In the genomic region with DNA sequence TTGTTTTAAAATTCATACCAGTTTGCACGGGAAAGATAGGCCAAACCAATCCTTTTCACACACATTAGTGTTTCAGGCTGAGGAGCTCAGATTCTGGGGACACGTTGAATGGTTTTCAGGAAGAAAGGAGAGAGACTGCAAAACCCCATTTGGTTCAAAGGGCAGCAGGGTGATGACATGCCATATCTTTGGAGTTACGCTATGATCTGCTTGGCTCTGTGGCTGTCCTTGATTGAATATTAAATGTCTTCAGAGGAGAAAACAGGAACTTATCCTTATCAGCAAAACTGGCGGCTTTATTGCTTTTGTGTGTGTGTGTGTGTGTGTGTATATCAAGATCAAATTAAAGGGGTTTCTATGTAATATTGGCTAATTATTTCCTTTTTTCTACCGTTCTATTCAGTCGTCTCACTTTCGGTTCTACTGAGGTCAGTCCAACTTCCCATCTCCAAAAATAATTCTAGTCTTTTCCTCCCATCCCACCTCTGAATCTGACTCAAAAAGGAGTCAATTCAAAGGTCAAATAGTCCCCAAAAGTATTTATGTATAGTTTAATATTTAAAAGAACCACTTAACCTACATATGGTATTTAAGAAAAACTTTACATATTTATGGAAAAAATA, we compare ENCODE assay signal across 13 cellular contexts.
DNase-seq lines count a peak whose midpoint lies in the region; ATAC-seq and TF ChIP-seq lines count a peak whose summit lies in the region.
"Had no signal": no experiment of that assay in that cellular context is flagged by ENCODE, and none has a peak within 500 bp of the region (broad histone marks: within the 10 kb centered on the region; RNA-seq: fewer than 3 reads in every experiment).

No MANE protein-coding gene starts in this region.

- H3K9me3 ChIP-seq in MM.1S (replicated peaks; ENCODE audit: insufficient read depth, low read length) (no peaks in the 10 kb centered on the region), lower lobe of right lung (no peaks in the 10 kb centered on the region)

- no peaks in the 10 kb centered on the region for H4K20me1 ChIP-seq in MM.1S (ENCODE audit: insufficient read depth, low read length)

- no peaks in the 10 kb centered on the region for H3K9me2 ChIP-seq in MM.1S (replicated peaks; ENCODE audit: insufficient read depth, low read length)

- peak overlapping the region; percentile 57 for H3K4me3 Mint-ChIP-seq in type B pancreatic cell

- peaks cover 4% of the 10 kb centered on the region for H3K9me3 Mint-ChIP-seq in type B pancreatic cell

- no peak overlapping the region for H2AFZ ChIP-seq in MM.1S (ENCODE audit: low read length)

- peaks cover 11% of the 10 kb centered on the region; the same call in 1 of the 2 replicates for H3K36me3 ChIP-seq in MM.1S (replicated peaks; ENCODE audit: insufficient read depth, low read length)
- H3K36me3 ChIP-seq in lower lobe of right lung, result peaks cover 24% of the 10 kb centered on the region

- H3K27ac Mint-ChIP-seq in type B pancreatic cell, result peak overlapping the region; percentile 79

- no peaks in the 10 kb centered on the region for H3K27me3 Mint-ChIP-seq in type B pancreatic cell

- peaks cover 48% of the 10 kb centered on the region for H3K79me2 ChIP-seq in MM.1S (ENCODE audit: low read length)

- H3K4me1 Mint-ChIP-seq in type B pancreatic cell (ENCODE audit: unreplicated experiment), result peaks cover 44% of the 10 kb centered on the region

- peaks cover 16% of the 10 kb centered on the region for H3F3A ChIP-seq in MM.1S (ENCODE audit: insufficient read depth, low read length)

- peaks cover 25% of the 10 kb centered on the region for H3K4me1 ChIP-seq in MM.1S (ENCODE audit: low read length)
- peaks cover 25% of the 10 kb centered on the region for H3K4me1 ChIP-seq in lower lobe of right lung

- no peak for ATAC-seq in lower lobe of right lung

- H3K9ac ChIP-seq in MM.1S (ENCODE audit: low read length), result peak overlapping the region; percentile 13; the same call in 1 of the 2 replicates

- no peak for DNase-seq in MM.1S
- DNase-seq in choroid plexus epithelial cell (ENCODE audit: low read depth), result peak; percentile 28
- DNase-seq in lower lobe of right lung, result no peak
- no peak for DNase-seq in type B pancreatic cell (ENCODE audit: extremely low spot score, unreplicated experiment)
- DNase-seq in activated T-cell treated with anti-CD3 and anti-CD28 coated beads, Interleukin-2, amount 50 U/mL, for 48 hours, result no peak
- no peak for DNase-seq in hypothalamus (lab: John Stamatoyannopoulos, UW)
- DNase-seq in iPS-NIHi7 (ENCODE audit: extremely low spot score), result no peak
- DNase-seq: activated CD4-positive, alpha-beta T cell treated with anti-CD3 and anti-CD28 coated beads for 1 hour; activated gamma-delta T cell; DMS 273 treated with DMSO at 0.1 percent for 48 hours; H7; NCI-H1417 treated with DMSO at 0.1 percent for 48 hours; stimulated activated naive CD4-positive, alpha-beta T cell had no signal

- no peak overlapping the region; the same call in 1 of the 2 replicates for H3K4me3 ChIP-seq in MM.1S (ENCODE audit: low read length)
- peak overlapping the region; percentile 12 for H3K4me3 ChIP-seq in choroid plexus epithelial cell (ENCODE audit: low read depth, low read length)
- no peak overlapping the region for H3K4me3 ChIP-seq in lower lobe of right lung

- no peaks in the 10 kb centered on the region for H3K27me3 ChIP-seq in MM.1S (replicated peaks; ENCODE audit: insufficient read depth, low read length)
- no peaks in the 10 kb centered on the region for H3K27me3 ChIP-seq in lower lobe of right lung (ENCODE audit: low read depth)

- peaks cover 40% of the 10 kb centered on the region for H3K36me3 Mint-ChIP-seq in type B pancreatic cell

- H3K27ac ChIP-seq in MM.1S (ENCODE audit: low read length), result peak overlapping the region; percentile 82
- H3K27ac ChIP-seq in lower lobe of right lung, result peak overlapping the region; percentile 19

- H3K4me2 ChIP-seq in MM.1S (ENCODE audit: low read depth, low read length), result peak overlapping the region; percentile 73; the same call in 1 of the 2 replicates

- TF ChIP-seq CTCF in MM.1S (IDR thresholded peaks at IDR 0.05; ENCODE audit: low read length) (no peak), choroid plexus epithelial cell (conservative IDR thresholded peaks at IDR 0.05; ENCODE audit: low read depth, low read length) (no peak), lower lobe of right lung (IDR thresholded peaks at IDR 0.05) (no peak), type B pancreatic cell (conservative IDR thresholded peaks at IDR 0.05) (no peak)

- intact Hi-C loops in lower lobe of right lung (cut with DNase I), result no loop called here
